ENCODE assay signal across 8 cellular contexts in genomic region chr11:64854157-64854533, GRCh38. TPM values are rescaled to one million over a fixed set of nuclear protein-coding genes. Genes with fewer than 3 reads are reported as not detected.
A peak's percentile ranks its signal among the peaks of the same experiment; 100 is the strongest.
DNase-seq lines count a peak whose midpoint lies in the region; ATAC-seq and TF ChIP-seq lines count a peak whose summit lies in the region.
"Had no signal": no experiment of that assay in that cellular context is flagged by ENCODE, and none has a peak within 500 bp of the region (broad histone marks: within the 10 kb centered on the region; RNA-seq: fewer than 3 reads in every experiment).

No MANE protein-coding gene starts in this region.

- no peak for TF ChIP-seq CTCF in CD8-positive, alpha-beta T cell (IDR thresholded peaks at IDR 0.05)

- intact Hi-C loops in CD8-positive, alpha-beta T cell (cut with DNase I, micrococcal nuclease), result no loop called here
- intact Hi-C loops in activated CD4-positive, alpha-beta memory T cell treated with anti-CD3 and anti-CD28 coated beads for 36 hours (cut with micrococcal nuclease), result loop anchor here (5.0 kb wide), 1 partner anchor 478 kb away; the partner anchor contains the start of gene DPF2

- H3K4me3 ChIP-seq in CD8-positive, alpha-beta T cell (ENCODE audit: low read depth, low read length), result peak overlapping the region; percentile 25
- no peak overlapping the region for H3K4me3 ChIP-seq in HAP-1

- no peak for DNase-seq in CD8-positive, alpha-beta T cell
- DNase-seq in activated CD4-positive, alpha-beta memory T cell treated with anti-CD3 and anti-CD28 coated beads for 36 hours, result no peak
- DNase-seq in naive B cell (no peak), NCI-H226 (no peak), HAP-1 (ENCODE audit: low spot score in 2 of 2) (no peak)
- no peak for DNase-seq in effector CD4-positive, alpha-beta T cell
- DNase-seq: EL, NCI-H1694 had no signal

- no peaks in the 10 kb centered on the region for H3K9me3 ChIP-seq in CD8-positive, alpha-beta T cell (ENCODE audit: low read length)
- H3K9me3 ChIP-seq in HAP-1, result no peaks in the 10 kb centered on the region

- H3K27ac Mint-ChIP-seq in CD8-positive, alpha-beta T cell, result peak overlapping the region; percentile 93
- peak overlapping the region; percentile 79 for H3K27ac Mint-ChIP-seq in activated CD4-positive, alpha-beta memory T cell treated with anti-CD3 and anti-CD28 coated beads for 36 hours
- H3K27ac Mint-ChIP-seq in naive B cell, result peak overlapping the region in 5 of 6 donors; percentile 72 to 100 (median 99)

- CTCF ChIA-PET in CD8-positive, alpha-beta T cell (lab: Charles Lee), result interaction anchor here (17.9 to 35.6 kb wide), 2 partner anchors 9 to 32 kb away, joined by 397 to 1398 read pairs; partner anchors contain the start of gene EHD1
- CTCF ChIA-PET in activated CD4-positive, alpha-beta memory T cell treated with anti-CD3 and anti-CD28 coated beads for 36 hours (lab: Charles Lee), result interaction anchor here (14.8 to 29.1 kb wide), 3 partner anchors 4 to 32 kb away, joined by 328 to 1198 read pairs (median 328); partner anchors contain the start of genes CDC42BPG and EHD1

- peaks cover 48% of the 10 kb centered on the region for H3K36me3 Mint-ChIP-seq in CD8-positive, alpha-beta T cell
- H3K36me3 Mint-ChIP-seq in activated CD4-positive, alpha-beta memory T cell treated with anti-CD3 and anti-CD28 coated beads for 36 hours, result peaks cover 51% of the 10 kb centered on the region
- H3K36me3 Mint-ChIP-seq in naive B cell, result peaks cover 0 to 8% of the 10 kb centered on the region in 2 donors

- peak overlapping the region; percentile 55 for H3K4me3 Mint-ChIP-seq in CD8-positive, alpha-beta T cell
- H3K4me3 Mint-ChIP-seq in activated CD4-positive, alpha-beta memory T cell treated with anti-CD3 and anti-CD28 coated beads for 36 hours, result no peak overlapping the region
- H3K4me3 Mint-ChIP-seq in naive B cell, result peak overlapping the region in 7 of 8 donors; percentile 49 to 93 (median 82)

- H3K4me1 Mint-ChIP-seq in CD8-positive, alpha-beta T cell (ENCODE audit: low read depth), result peaks cover 86% of the 10 kb centered on the region
- H3K4me1 Mint-ChIP-seq in activated CD4-positive, alpha-beta memory T cell treated with anti-CD3 and anti-CD28 coated beads for 36 hours (ENCODE audit: low read depth), result peaks cover 88% of the 10 kb centered on the region
- H3K4me1 Mint-ChIP-seq in naive B cell, result peaks cover 55 to 94% (median 82%) of the 10 kb centered on the region in 3 donors

- in situ Hi-C loops in HAP-1 (cut with MboI; ENCODE audit: low sequenced_read_pairs), result no loop called here

- H3K9me3 Mint-ChIP-seq in CD8-positive, alpha-beta T cell, result no peaks in the 10 kb centered on the region
- H3K9me3 Mint-ChIP-seq in activated CD4-positive, alpha-beta memory T cell treated with anti-CD3 and anti-CD28 coated beads for 36 hours, result no peaks in the 10 kb centered on the region
- no peaks in the 10 kb centered on the region for H3K9me3 Mint-ChIP-seq in naive B cell

- no peak for ATAC-seq in CD8-positive, alpha-beta T cell
- ATAC-seq in naive B cell (ENCODE audit: low read depth in 2 of 2), result no peak

- no peaks in the 10 kb centered on the region for H3K27me3 Mint-ChIP-seq in CD8-positive, alpha-beta T cell (ENCODE audit: low read depth)
- no peaks in the 10 kb centered on the region for H3K27me3 Mint-ChIP-seq in activated CD4-positive, alpha-beta memory T cell treated with anti-CD3 and anti-CD28 coated beads for 36 hours
- H3K27me3 Mint-ChIP-seq in naive B cell, result no peaks in the 10 kb centered on the region

- H3K4me1 ChIP-seq in CD8-positive, alpha-beta T cell (ENCODE audit: insufficient read depth, low read length), result peaks cover 95% of the 10 kb centered on the region
- no peaks in the 10 kb centered on the region for H3K4me1 ChIP-seq in HAP-1

- H3K36me3 ChIP-seq in CD8-positive, alpha-beta T cell (ENCODE audit: insufficient read depth, low read length), result peaks cover 21% of the 10 kb centered on the region
- peaks cover 3% of the 10 kb centered on the region; the same call in 1 of the 2 replicates for H3K36me3 ChIP-seq in HAP-1 (replicated peaks)

- no peaks in the 10 kb centered on the region for H3K27me3 ChIP-seq in CD8-positive, alpha-beta T cell (ENCODE audit: insufficient read depth, low read length)
- no peaks in the 10 kb centered on the region for H3K27me3 ChIP-seq in HAP-1 (ENCODE audit: low read depth)

- H3K27ac ChIP-seq in CD8-positive, alpha-beta T cell (ENCODE audit: low read depth, low read length), result peak overlapping the region; percentile 40

- POLR2A ChIA-PET in CD8-positive, alpha-beta T cell (lab: Charles Lee), result interaction anchor here (1.2 to 23.9 kb wide), 4 partner anchors 8 to 109 kb away, joined by 3 to 810 read pairs (median 156); partner anchors contain the start of gene EHD1
- POLR2A ChIA-PET in activated CD4-positive, alpha-beta memory T cell treated with anti-CD3 and anti-CD28 coated beads for 36 hours (lab: Charles Lee), result interaction anchor here (6.3 to 20.4 kb wide), 3 partner anchors 11 to 25 kb away, joined by 31 to 460 read pairs (median 67); partner anchors contain the start of gene EHD1

RNA-seq across cellular contexts. Expression of gene CDC42BPG, which starts 9.7 kb away (rescaled TPM):
- 1 to 10 TPM; 6.5 to 7.9 TPM for total RNA-seq in CD8-positive, alpha-beta T cell
- under 1 TPM; 0.39 to 0.69 TPM for total RNA-seq in activated CD4-positive, alpha-beta memory T cell treated with anti-CD3 and anti-CD28 coated beads for 36 hours
- polyA plus RNA-seq in naive B cell (ENCODE audit: low read depth in 6 of 6), result under 1 TPM in 4 of 6 donors, not detected in 2; 0.17 to 0.57 (median 0.33) TPM

RNA-seq across cellular contexts. Expression of gene EHD1, which starts 24.3 kb away (rescaled TPM):
- 100 to 1,000 TPM; 187 to 212 TPM for total RNA-seq in CD8-positive, alpha-beta T cell
- 100 to 1,000 TPM; 103 to 113 TPM for total RNA-seq in activated CD4-positive, alpha-beta memory T cell treated with anti-CD3 and anti-CD28 coated beads for 36 hours
- polyA plus RNA-seq in naive B cell (ENCODE audit: low read depth in 6 of 6), result 100 to 1,000 TPM in 2 of 6 donors, 10 to 100 TPM in 4; 65.3 to 119 (median 90.7) TPM

RNA-seq across cellular contexts. Expression of gene MEN1, which starts 43.8 kb away (rescaled TPM):
- total RNA-seq in CD8-positive, alpha-beta T cell, result 10 to 100 TPM; 17.6 to 19.1 TPM
- 10 to 100 TPM; 31.3 to 32.2 TPM for total RNA-seq in activated CD4-positive, alpha-beta memory T cell treated with anti-CD3 and anti-CD28 coated beads for 36 hours
- 10 to 100 TPM; 12.3 to 49.5 (median 27.4) TPM for polyA plus RNA-seq in naive B cell (ENCODE audit: low read depth in 6 of 6)

RNA-seq across cellular contexts. Expression of gene MAP4K2, which starts 51.1 kb away (rescaled TPM):
- 10 to 100 TPM; 56.2 to 60.1 TPM for total RNA-seq in CD8-positive, alpha-beta T cell
- 10 to 100 TPM; 83.3 to 85.8 TPM for total RNA-seq in activated CD4-positive, alpha-beta memory T cell treated with anti-CD3 and anti-CD28 coated beads for 36 hours
- 10 to 100 TPM; 29.8 to 65.0 (median 39.7) TPM for polyA plus RNA-seq in naive B cell (ENCODE audit: low read depth in 6 of 6)

Comparison
In these comparisons a context has a peak if more than half of its experiments do, and no peak if none do; other contexts are left out.
1. RNA of gene CDC42BPG, which starts 9.7 kb away (total RNA-seq): 6.5 to 7.9 TPM in CD8-positive, alpha-beta T cell; 0.39 to 0.69 TPM in activated CD4-positive, alpha-beta memory T cell treated with anti-CD3 and anti-CD28 coated beads for 36 hours; every median in the first group is over 4 times any median in the second.
2. Peak in every context shown above with its lines, with median percentiles within 50 percentile points of each other: H3K27ac Mint-ChIP-seq.